In the genomic region with DNA sequence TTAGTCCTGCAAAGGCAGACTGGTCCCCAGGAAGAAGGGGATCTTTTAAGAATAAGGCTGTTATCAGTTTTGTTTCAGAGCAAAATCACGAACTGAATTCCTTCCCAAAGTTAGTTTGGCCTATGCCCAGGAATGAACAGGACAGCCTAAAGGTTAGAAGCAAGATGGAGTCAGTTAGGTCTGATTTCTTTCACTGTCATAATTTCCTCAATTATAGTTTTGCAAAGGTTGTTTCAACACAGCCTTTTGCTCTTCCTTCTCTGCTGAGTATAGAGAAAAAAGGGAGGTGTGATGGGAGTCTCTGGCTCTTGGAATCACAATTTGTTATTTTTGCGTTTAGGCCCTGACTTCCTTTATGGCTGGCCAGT, we compare ENCODE assay signal across 20 cellular contexts. TPM values are rescaled to one million over a fixed set of nuclear protein-coding genes. Genes with fewer than 3 reads are reported as not detected.
"Had no signal": no experiment of that assay in that cellular context is flagged by ENCODE, and none has a peak within 500 bp of the region (broad histone marks: within the 10 kb centered on the region; RNA-seq: fewer than 3 reads in every experiment).

No MANE protein-coding gene starts in this region.

- H3K27me3 ChIP-seq: dorsolateral prefrontal cortex, left lung, sigmoid colon, stomach, thyroid gland had no signal

- H3K27ac ChIP-seq: dorsolateral prefrontal cortex, left lung, psoas muscle, sigmoid colon, stomach, thyroid gland had no signal

- H3K27ac Mint-ChIP-seq: naive thymus-derived CD8-positive, alpha-beta T cell; stimulated activated effector memory CD8-positive, alpha-beta T cell treated with anti-CD3 and anti-CD28 coated beads, Interleukin-12 subunit alpha, Interleukin-12 subunit beta, amount 100 ng/mL, for 72 hours had no signal

- DNase-seq: dorsolateral prefrontal cortex; effector CD4-positive, alpha-beta T cell; head of caudate nucleus; left cardiac atrium; left lung; mesenchymal stem cell; midbrain; naive thymus-derived CD8-positive, alpha-beta T cell; posterior cingulate gyrus; psoas muscle; right cardiac atrium; sigmoid colon; stimulated activated CD4-positive, alpha-beta T cell treated with anti-CD3 and anti-CD28 coated beads, Interleukin-2, amount 100 ng/mL, for 24 hours; stimulated activated CD4-positive, alpha-beta T cell treated with anti-CD3 and anti-CD28 coated beads, Interleukin-4, amount 100 ng/mL, for 24 hours; stimulated activated naive CD4-positive, alpha-beta T cell treated with Interleukin-2 at 50 U/mL for 16 hours; stomach; thyroid gland had no signal

- H3K9me3 ChIP-seq: left lung, psoas muscle, sigmoid colon, thyroid gland had no signal

- H3K4me3 Mint-ChIP-seq: naive thymus-derived CD8-positive, alpha-beta T cell; neural crest cell; stimulated activated effector memory CD8-positive, alpha-beta T cell treated with anti-CD3 and anti-CD28 coated beads, Interleukin-12 subunit alpha, Interleukin-12 subunit beta, amount 100 ng/mL, for 72 hours; type B pancreatic cell had no signal

- H3K4me1 ChIP-seq: left lung, psoas muscle had no signal

- H3K4me3 ChIP-seq: dorsolateral prefrontal cortex, left lung, psoas muscle, sigmoid colon, stomach, thyroid gland had no signal

- H3K4me1 Mint-ChIP-seq: stimulated activated effector memory CD8-positive, alpha-beta T cell treated with anti-CD3 and anti-CD28 coated beads, Interleukin-12 subunit alpha, Interleukin-12 subunit beta, amount 100 ng/mL, for 72 hours had no signal

- H3K36me3 Mint-ChIP-seq: stimulated activated effector memory CD8-positive, alpha-beta T cell treated with anti-CD3 and anti-CD28 coated beads, Interleukin-12 subunit alpha, Interleukin-12 subunit beta, amount 100 ng/mL, for 72 hours; type B pancreatic cell had no signal

- ATAC-seq: left cardiac atrium; left lung; naive thymus-derived CD8-positive, alpha-beta T cell; psoas muscle; right cardiac atrium; stimulated activated effector memory CD8-positive, alpha-beta T cell treated with anti-CD3 and anti-CD28 coated beads, Interleukin-12 subunit alpha, Interleukin-12 subunit beta, amount 100 ng/mL, for 72 hours had no signal

- H3K27me3 Mint-ChIP-seq: type B pancreatic cell had no signal

- H3K36me3 ChIP-seq: left lung, sigmoid colon, stomach, thyroid gland had no signal

RNA-seq across cellular contexts. Expression of a gene that starts 14.6 kb away (rescaled TPM):
- total RNA-seq: naive thymus-derived CD8-positive, alpha-beta T cell had no signal
